Comparison of ENCODE assay signal across 13 cellular contexts in genomic region chr1:211551628-211552465, GRCh38. TPM values are rescaled to one million over a fixed set of nuclear protein-coding genes. Genes with fewer than 3 reads are reported as not detected.
A peak's percentile ranks its signal among the peaks of the same experiment; 100 is the strongest.
DNase-seq lines count a peak whose midpoint lies in the region; ATAC-seq and TF ChIP-seq lines count a peak whose summit lies in the region.
"Had no signal": no experiment of that assay in that cellular context is flagged by ENCODE, and none has a peak within 500 bp of the region (broad histone marks: within the 10 kb centered on the region; RNA-seq: fewer than 3 reads in every experiment).

No MANE protein-coding gene starts in this region.

- no peak overlapping the region for H3K27ac ChIP-seq in mammary epithelial cell (ENCODE audit: insufficient read depth, low read depth, low read length)

- H3K36me3 ChIP-seq in Caco-2 (ENCODE audit: control insufficient read depth, insufficient read depth, low read length) = no peaks in the 10 kb centered on the region
- H3K36me3 ChIP-seq in mammary epithelial cell (ENCODE audit: insufficient read depth, low read length) = no peaks in the 10 kb centered on the region

- H3K4me1 ChIP-seq in Caco-2 = peaks cover 28% of the 10 kb centered on the region
- H3K4me1 ChIP-seq in mammary epithelial cell (ENCODE audit: insufficient read depth, low read length) = peaks cover 7% of the 10 kb centered on the region

- POLR2A ChIA-PET in Caco-2 (lab: Charles Lee) = interaction anchor here (1.2 kb wide), 1 partner anchor 10 kb away, joined by 3 read pairs; no protein-coding TSS in a partner anchor

- peak overlapping the region; percentile 64 for H2AFZ ChIP-seq in mammary epithelial cell (ENCODE audit: low read depth, low read length)

- H4K20me1 ChIP-seq in mammary epithelial cell (ENCODE audit: insufficient read depth, low read length) = no peaks in the 10 kb centered on the region

- TF ChIP-seq CTCF in Caco-2 (IDR thresholded peaks at IDR 0.05; ENCODE audit: insufficient read depth in 1 of 2, low read depth in 1 of 2, low read length in 1 of 2, severe bottlenecking in 1 of 2, unreplicated experiment in 1 of 2) = no peak
- no peak for TF ChIP-seq CTCF in mammary epithelial cell (conservative IDR thresholded peaks at IDR 0.05 in 1 of 2, IDR thresholded peaks at IDR 0.05 in 1 of 2; ENCODE audit: extremely low read depth in 1 of 2, insufficient read depth in 1 of 2, low read depth in 1 of 2, low read length in 2 of 2)

- H3K79me2 ChIP-seq in mammary epithelial cell (ENCODE audit: insufficient read depth, low read length) = no peaks in the 10 kb centered on the region

- H3K9me3 ChIP-seq in Caco-2 = no peaks in the 10 kb centered on the region
- no peaks in the 10 kb centered on the region for H3K9me3 ChIP-seq in mammary epithelial cell (replicated peaks; ENCODE audit: insufficient read depth, low read length)

- no peaks in the 10 kb centered on the region for H3K27me3 Mint-ChIP-seq in Caco-2 (ENCODE audit: insufficient read depth, unreplicated experiment)
- H3K27me3 Mint-ChIP-seq: CD4-positive, alpha-beta memory T cell had no signal

- dilution Hi-C loops in mammary epithelial cell (cut with HindIII; ENCODE audit: low sequenced_read_pairs) = loop anchor here (5.0 kb wide), 1 partner anchor 35 kb away; no protein-coding TSS in a partner anchor

- BruUV-seq in Caco-2 (replicated peaks; lab: Mats Ljungman, UMichigan) (no TSS peak), mammary epithelial cell (replicated peaks; lab: Mats Ljungman, UMichigan) (TSS peak; percentile 21)

- H3K9me3 Mint-ChIP-seq in Caco-2 (ENCODE audit: unreplicated experiment) = no peaks in the 10 kb centered on the region
- H3K9me3 Mint-ChIP-seq: activated naive CD4-positive, alpha-beta T cell treated with anti-CD3 and anti-CD28 coated beads for 36 hours; CD4-positive, alpha-beta memory T cell; effector memory CD8-positive, alpha-beta T cell; WTC11 had no signal

- WGBS in mammary epithelial cell (ENCODE audit: low coverage, missing lambda C conversion rate) = 53% methylated on average over 10 of the region's 12 CpGs

- H3K27me3 ChIP-seq in Caco-2 (replicated peaks; ENCODE audit: control insufficient read depth, insufficient read depth, low read length) (no peaks in the 10 kb centered on the region), mammary epithelial cell (ENCODE audit: insufficient read depth, low read length) (no peaks in the 10 kb centered on the region)

- intact Hi-C loops in Caco-2 (cut with micrococcal nuclease; ENCODE audit: unreplicated experiment) = loop anchor here (5.0 kb wide), 1 partner anchor 35 kb away; no protein-coding TSS in a partner anchor
- intact Hi-C loops in mammary epithelial cell (cut with micrococcal nuclease) = no loop called here

- H3K27ac Mint-ChIP-seq in Caco-2 (ENCODE audit: unreplicated experiment) = peak overlapping the region; percentile 40
- H3K27ac Mint-ChIP-seq: activated naive CD4-positive, alpha-beta T cell treated with anti-CD3 and anti-CD28 coated beads for 36 hours; CD4-positive, alpha-beta memory T cell; effector memory CD8-positive, alpha-beta T cell; WTC11 had no signal

- no peak overlapping the region for H3K9ac ChIP-seq in mammary epithelial cell (ENCODE audit: insufficient read depth, low read length)

- CTCF ChIA-PET in Caco-2 (lab: Charles Lee) (interaction anchor here (0.8 kb wide), 1 partner anchor 9 kb away, joined by 3 read pairs; no protein-coding TSS in a partner anchor), mammary epithelial cell (lab: Charles Lee; ENCODE audit: low non-redundant PET) (no interaction called here)

- no peak overlapping the region for H3K4me2 ChIP-seq in mammary epithelial cell (ENCODE audit: insufficient read depth, low read depth, low read length)

- no peak overlapping the region for H3K4me3 Mint-ChIP-seq in Caco-2 (ENCODE audit: unreplicated experiment)
- H3K4me3 Mint-ChIP-seq: activated naive CD4-positive, alpha-beta T cell treated with anti-CD3 and anti-CD28 coated beads for 36 hours; CD4-positive, alpha-beta memory T cell; effector memory CD8-positive, alpha-beta T cell; WTC11 had no signal

- DNase-seq in Caco-2 (peak; percentile 56 to 58), LHCN-M2 (ENCODE audit: low read depth) (peak; percentile 7), mammary epithelial cell (peak; percentile 81), mesenteric fat pad (ENCODE audit: low spot score) (peak; percentile 71), NCI-H524 treated with DMSO at 0.1 percent for 48 hours (lab: John Stamatoyannopoulos, UW) (no peak), NCI-H748 (lab: John Stamatoyannopoulos, UW; ENCODE audit: unreplicated experiment) (no peak), NAMALWA (ENCODE audit: low spot score) (no peak)
- DNase-seq: activated naive CD4-positive, alpha-beta T cell treated with anti-CD3 and anti-CD28 coated beads for 36 hours; CD4-positive, alpha-beta memory T cell; effector memory CD8-positive, alpha-beta T cell had no signal

- H3K4me3 ChIP-seq in Caco-2 (ENCODE audit: low read depth, low read length) = no peak overlapping the region
- no peak overlapping the region for H3K4me3 ChIP-seq in mammary epithelial cell (replicated peaks in 1 of 3; ENCODE audit: insufficient read depth in 1 of 3, low read depth in 2 of 3, low read length in 3 of 3)

- in situ Hi-C loops in mammary epithelial cell (cut with MboI; ENCODE audit: low sequenced_read_pairs in 2 of 2) = no loop called here

- H3K36me3 Mint-ChIP-seq in Caco-2 (ENCODE audit: insufficient read depth, unreplicated experiment) = no peaks in the 10 kb centered on the region
- H3K36me3 Mint-ChIP-seq: CD4-positive, alpha-beta memory T cell; WTC11 had no signal

- no peak for ATAC-seq in HG03354 (IDR thresholded peaks at IDR 0.05; ENCODE audit: poor library complexity, severe bottlenecking, unreplicated experiment)
- ATAC-seq: effector memory CD8-positive, alpha-beta T cell; left lobe of liver; WTC11 had no signal

- H3K4me1 Mint-ChIP-seq in Caco-2 (ENCODE audit: low read depth, unreplicated experiment) = no peaks in the 10 kb centered on the region
- H3K4me1 Mint-ChIP-seq: CD4-positive, alpha-beta memory T cell; WTC11 had no signal

RNA-seq across cellular contexts. Expression of gene SLC30A1, which starts 27.1 kb away (rescaled TPM):
- total RNA-seq in Caco-2 (2022) = 21.6 and 26.6 TPM in 2 replicates
- 15.5 and 17.0 TPM in 2 replicates for total RNA-seq in LHCN-M2 (2014; rRNA removed)
- polyA plus RNA-seq in LHCN-M2 (2012) = 5.5 TPM
- total RNA-seq in mammary epithelial cell = 10 to 100 TPM; 30.2 to 63.0 TPM
- 6.6 TPM for polyA plus RNA-seq in mammary epithelial cell
- 18.0 TPM for polyA minus RNA-seq in mammary epithelial cell
- 33.6 TPM for total RNA-seq in mesenteric fat pad

RNA-seq across cellular contexts. Expression of gene RD3, which starts 59.9 kb away (rescaled TPM):
- total RNA-seq in Caco-2 (2022) (not detected in 2 replicates), LHCN-M2 (2014; rRNA removed) (not detected in 2 replicates), mammary epithelial cell (not detected), mesenteric fat pad (0.19 TPM)
- polyA plus RNA-seq in LHCN-M2 (2012) = not detected
- polyA plus RNA-seq in mammary epithelial cell = not detected
- not detected for polyA minus RNA-seq in mammary epithelial cell
- total RNA-seq: activated naive CD4-positive, alpha-beta T cell treated with anti-CD3 and anti-CD28 coated beads for 36 hours; CD4-positive, alpha-beta memory T cell; left lobe of liver had no signal
- polyA plus RNA-seq: CD4-positive, alpha-beta memory T cell had no signal

Comparison
In these comparisons a context has a peak if more than half of its experiments do, and no peak if none do; other contexts are left out.
1. DNase-seq: peak in Caco-2 (2 of 2), LHCN-M2 (single experiment), mammary epithelial cell (single experiment) and mesenteric fat pad (single experiment); none in NCI-H524 treated with DMSO at 0.1 percent for 48 hours (single experiment), NCI-H748 (single experiment) and NAMALWA (single experiment).